Comparison of ENCODE assay signal across 21 cellular contexts in the genomic region with DNA sequence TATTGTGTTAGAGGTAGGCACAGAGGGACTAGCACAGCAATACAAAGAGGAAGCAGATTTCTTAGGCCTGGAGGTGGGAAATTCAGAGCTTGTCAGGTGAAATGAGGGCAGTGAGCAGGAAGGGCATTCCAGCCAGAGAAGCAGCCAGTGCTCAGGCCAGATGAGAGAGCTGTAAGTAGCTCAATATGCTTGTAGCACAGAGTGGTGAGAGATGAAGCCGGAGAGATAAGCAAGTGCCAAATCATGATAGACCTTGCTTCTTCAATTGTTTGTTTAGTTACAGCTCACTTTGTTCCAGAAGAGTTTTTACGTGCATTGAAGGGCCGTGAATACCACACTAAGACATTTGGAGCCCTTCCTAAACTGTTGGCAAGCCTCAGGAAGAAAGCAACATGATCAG. TPM values are rescaled to one million over a fixed set of nuclear protein-coding genes. Genes with fewer than 3 reads are reported as not detected.
DNase-seq lines count a peak whose midpoint lies in the region; ATAC-seq and TF ChIP-seq lines count a peak whose summit lies in the region.
"Had no signal": no experiment of that assay in that cellular context is flagged by ENCODE, and none has a peak within 500 bp of the region (broad histone marks: within the 10 kb centered on the region; RNA-seq: fewer than 3 reads in every experiment).

No MANE protein-coding gene starts in this region.

- CTCF ChIA-PET in IMR-90 (lab: Yijun Ruan, JAX) (no interaction called here), OCI-LY7 (lab: Charles Lee; ENCODE audit: unreplicated experiment) (no interaction called here)

- no peak overlapping the region for H3K56ac ChIP-seq in IMR-90 (ENCODE audit: extremely low read depth, insufficient read depth, low read length)

- H3K79me2 ChIP-seq in smooth muscle cell (ENCODE audit: low read depth) (no peaks in the 10 kb centered on the region), OCI-LY7 (ENCODE audit: insufficient read depth, low read depth, low read length) (no peaks in the 10 kb centered on the region)

- no peaks in the 10 kb centered on the region for H3K9me1 ChIP-seq in IMR-90 (ENCODE audit: insufficient read depth, low read length)

- no peak overlapping the region for H3K14ac ChIP-seq in IMR-90 (replicated peaks; ENCODE audit: low read depth, low read length)

- H2BK20ac ChIP-seq in IMR-90 (ENCODE audit: low read depth, low read length) = no peak overlapping the region

- no peak overlapping the region for H3K4ac ChIP-seq in IMR-90 (ENCODE audit: low read depth, low read length)

- no peaks in the 10 kb centered on the region for H3K9me3 ChIP-seq in IMR-90 (ENCODE audit: control insufficient read depth, insufficient read depth, low read length)
- H3K9me3 ChIP-seq in smooth muscle cell (replicated peaks; ENCODE audit: low read depth) = no peaks in the 10 kb centered on the region
- no peaks in the 10 kb centered on the region for H3K9me3 ChIP-seq in esophagus squamous epithelium
- H3K9me3 ChIP-seq in OCI-LY7 (ENCODE audit: low read length) = no peaks in the 10 kb centered on the region
- H3K9me3 ChIP-seq: gastrocnemius medialis, pancreas, right lobe of liver, tibial nerve had no signal

- no peak overlapping the region; the same call in 1 of the 2 replicates for H4K91ac ChIP-seq in IMR-90 (ENCODE audit: insufficient read depth, low read depth, low read length)

- intact Hi-C loops in IMR-90 (cut with micrococcal nuclease) = no loop called here
- intact Hi-C loops in esophagus squamous epithelium (cut with DNase I) = no loop called here
- intact Hi-C loops in OCI-LY7 (cut with micrococcal nuclease; ENCODE audit: unreplicated experiment) = no loop called here

- H4K20me1 ChIP-seq in IMR-90 (ENCODE audit: insufficient read depth, low read length) (no peaks in the 10 kb centered on the region), smooth muscle cell (ENCODE audit: low read depth) (no peaks in the 10 kb centered on the region), OCI-LY7 (ENCODE audit: insufficient read depth, low read length) (no peaks in the 10 kb centered on the region)

- H3K79me1 ChIP-seq in IMR-90 (ENCODE audit: low read depth in 1 of 2, low read length in 2 of 2) = no peaks in the 10 kb centered on the region

- no peak overlapping the region for H2AK9ac ChIP-seq in IMR-90 (replicated peaks; ENCODE audit: low read depth, low read length, poor library complexity)

- DNase-seq in IMR-90 = peak; percentile 15
- DNase-seq in astrocyte of the hippocampus (ENCODE audit: low read depth, low spot score) = peak; percentile 6
- peak; percentile 30 for DNase-seq in fibroblast of the conjunctiva (ENCODE audit: low read depth)
- no peak for DNase-seq in smooth muscle cell (lab: John Stamatoyannopoulos, UW; ENCODE audit: unreplicated experiment)
- DNase-seq in esophagus squamous epithelium (lab: John Stamatoyannopoulos, UW) = no peak
- DNase-seq in NCI-H2029 (lab: John Stamatoyannopoulos, UW) = no peak
- DNase-seq in OCI-LY7 (ENCODE audit: low spot score) = no peak
- DNase-seq: activated CD4-positive, alpha-beta T cell treated with anti-CD3 and anti-CD28 coated beads for 48 hours; activated naive CD4-positive, alpha-beta T cell; activated T-cell treated with anti-CD3 and anti-CD28 coated beads, Interleukin-2, amount 50 U/mL, for 48 hours; amniotic stem cell; CD4-positive, alpha-beta T cell; gastrocnemius medialis; islet precursor cell; NCI-H1694 treated with DMSO at 0.1 percent for 48 hours; NCI-H2227 treated with DMSO at 0.1 percent for 48 hours; pancreas; right lobe of liver; stimulated activated naive CD8-positive, alpha-beta T cell treated with anti-CD3 and anti-CD28 coated beads, Interleukin-15, amount 100 ng/mL, for 72 hours had no signal

- H3K18ac ChIP-seq in IMR-90 (ENCODE audit: low read depth, low read length) = peak overlapping the region; percentile 18; the same call in 1 of the 2 replicates

- no peak overlapping the region for H3K4me3 ChIP-seq in IMR-90 (ENCODE audit: insufficient read depth, low read depth, low read length)
- no peak overlapping the region for H3K4me3 ChIP-seq in smooth muscle cell
- H3K4me3 ChIP-seq in esophagus squamous epithelium = no peak overlapping the region
- no peak overlapping the region for H3K4me3 ChIP-seq in OCI-LY7 (ENCODE audit: low read depth, low read length, poor library complexity, severe bottlenecking)
- H3K4me3 ChIP-seq: gastrocnemius medialis, pancreas, right lobe of liver, tibial nerve had no signal

- H2BK5ac ChIP-seq in IMR-90 (ENCODE audit: low read depth, low read length, poor library complexity, severe bottlenecking) = no peak overlapping the region

- no peak overlapping the region for H4K5ac ChIP-seq in IMR-90 (ENCODE audit: low read depth, low read length)

- TF ChIP-seq CTCF in IMR-90 (conservative IDR thresholded peaks at IDR 0.05; ENCODE audit: low read depth, low read length) = no peak
- no peak for TF ChIP-seq CTCF in smooth muscle cell (IDR thresholded peaks at IDR 0.05; ENCODE audit: borderline replicate concordance, insufficient read depth, poor library complexity, severe bottlenecking)
- no peak for TF ChIP-seq CTCF in esophagus squamous epithelium (IDR thresholded peaks at IDR 0.05)
- TF ChIP-seq CTCF in OCI-LY7 (conservative IDR thresholded peaks at IDR 0.05; ENCODE audit: low read length) = no peak

- no peak overlapping the region for H2BK120ac ChIP-seq in IMR-90 (ENCODE audit: low read depth, low read length)

- dilution Hi-C loops in IMR-90 (cut with HindIII; ENCODE audit: low sequenced_read_pairs, unreplicated experiment) = no loop called here

- WGBS in IMR-90 (ENCODE audit: extremely low coverage in 2 of 2, insufficient read length in 1 of 2), 2 experiments = 60% methylated on average over 3 of the region's 3 CpGs; no CpG with 5 or more reads in 1 of the 2 experiments
- WGBS in smooth muscle cell (ENCODE audit: low lambda C conversion rate) = 75% methylated on average over 3 of the region's 3 CpGs
- WGBS in esophagus squamous epithelium, 2 donors = 30 to 32% methylated on average over 3 of the region's 3 CpGs

- no peak overlapping the region for H3K23ac ChIP-seq in IMR-90 (ENCODE audit: low read depth, low read length)

- H3K4me2 ChIP-seq in IMR-90 (ENCODE audit: low read depth, low read length) (no peak overlapping the region), smooth muscle cell (no peak overlapping the region), OCI-LY7 (ENCODE audit: low read length) (no peak overlapping the region)

- no peak overlapping the region for H2AFZ ChIP-seq in IMR-90 (replicated peaks; ENCODE audit: low read length, poor library complexity)
- peak overlapping the region; percentile 35 for H2AFZ ChIP-seq in smooth muscle cell (ENCODE audit: low read depth)
- H2AFZ ChIP-seq in OCI-LY7 (ENCODE audit: low read length) = no peak overlapping the region

- H2AK5ac ChIP-seq in IMR-90 (ENCODE audit: low read depth, low read length) = no peak overlapping the region

- POLR2A ChIA-PET in IMR-90 (lab: Charles Lee; ENCODE audit: unreplicated experiment) (no interaction called here), OCI-LY7 (lab: Charles Lee) (no interaction called here)

- H3F3A ChIP-seq in smooth muscle cell (ENCODE audit: low read depth) = no peaks in the 10 kb centered on the region

- ATAC-seq in IMR-90 (ENCODE audit: low read depth) = no peak
- ATAC-seq: gastrocnemius medialis; natural killer cell treated with Interleukin-12 subunit alpha and Interleukin-12 subunit beta and Interleukin-15 and Interleukin-18, amount 100 ng/mL, for 72 hours; pancreas; stimulated activated naive CD8-positive, alpha-beta T cell treated with anti-CD3 and anti-CD28 coated beads, Interleukin-15, amount 100 ng/mL, for 72 hours had no signal

- peaks cover 2% of the 10 kb centered on the region; the same call in 1 of the 2 replicates for H3K4me1 ChIP-seq in IMR-90 (ENCODE audit: control insufficient read depth, insufficient read depth, low read length)
- H3K4me1 ChIP-seq in smooth muscle cell (ENCODE audit: low read depth) = no peaks in the 10 kb centered on the region
- peaks cover 0 to 4% (median 0%) of the 10 kb centered on the region in 3 donors for H3K4me1 ChIP-seq in esophagus squamous epithelium
- no peaks in the 10 kb centered on the region for H3K4me1 ChIP-seq in OCI-LY7 (ENCODE audit: insufficient read depth, low read length, poor library complexity, severe bottlenecking)
- H3K4me1 ChIP-seq: gastrocnemius medialis, pancreas, right lobe of liver had no signal

- H3K27ac ChIP-seq in IMR-90 (ENCODE audit: insufficient read depth, low read length) (no peak overlapping the region), smooth muscle cell (ENCODE audit: low read depth) (no peak overlapping the region), esophagus squamous epithelium (no peak overlapping the region), OCI-LY7 (ENCODE audit: low read depth, low read length, poor library complexity, severe bottlenecking) (no peak overlapping the region)
- H3K27ac ChIP-seq: gastrocnemius medialis, pancreas, right lobe of liver, tibial nerve had no signal

- in situ Hi-C loops in IMR-90 (cut with MboI; ENCODE audit: low sequenced_read_pairs) = no loop called here

- no peak overlapping the region for H4K8ac ChIP-seq in IMR-90 (ENCODE audit: low read depth in 2 of 2, low read length in 2 of 2)

- BruUV-seq in IMR-90 (replicated peaks; lab: Mats Ljungman, UMichigan) (no TSS peak), OCI-LY7 (replicated peaks; lab: Mats Ljungman, UMichigan) (no TSS peak)

- no peak for TF ChIP-seq POLR2A in IMR-90 (IDR thresholded peaks at IDR 0.05; ENCODE audit: low read depth, low read length)
- TF ChIP-seq POLR2A in esophagus squamous epithelium (IDR thresholded peaks at IDR 0.05) = no peak

- TF ChIP-seq RAD21 in IMR-90 (IDR thresholded peaks at IDR 0.05; ENCODE audit: low read length) = no peak

- H2BK15ac ChIP-seq in IMR-90 (ENCODE audit: low read depth, low read length) = no peak overlapping the region

- no peaks in the 10 kb centered on the region for H3K9me2 ChIP-seq in OCI-LY7 (ENCODE audit: insufficient read depth, low read length)

- H3K9ac ChIP-seq in IMR-90 (ENCODE audit: low read depth, low read length) (no peak overlapping the region), smooth muscle cell (ENCODE audit: low read depth) (no peak overlapping the region)

- H3K36me3 ChIP-seq in IMR-90 (ENCODE audit: control insufficient read depth, insufficient read depth, low read length) (no peaks in the 10 kb centered on the region), smooth muscle cell (ENCODE audit: low read depth) (no peaks in the 10 kb centered on the region), esophagus squamous epithelium (no peaks in the 10 kb centered on the region), OCI-LY7 (ENCODE audit: insufficient read depth, low read length) (no peaks in the 10 kb centered on the region)
- H3K36me3 ChIP-seq: gastrocnemius medialis, pancreas, right lobe of liver, tibial nerve had no signal

- H3K27me3 ChIP-seq in IMR-90 (ENCODE audit: control insufficient read depth, insufficient read depth, low read length) (no peaks in the 10 kb centered on the region), smooth muscle cell (ENCODE audit: low read depth) (no peaks in the 10 kb centered on the region), esophagus squamous epithelium (no peaks in the 10 kb centered on the region)
- H3K27me3 ChIP-seq: gastrocnemius medialis, pancreas, right lobe of liver, tibial nerve had no signal

RNA-seq across cellular contexts. Expression of a gene that starts 42.0 kb away (rescaled TPM):
- 106 and 116 TPM in 2 replicates for total RNA-seq in IMR-90 (2012; rRNA removed)
- polyA plus RNA-seq in IMR-90 (2012; rRNA removed) = 317 and 336 TPM in 2 replicates
- polyA plus RNA-seq in IMR-90 (2012; cell fraction: cytosol; rRNA removed) = 78.5 and 82.1 TPM in 2 replicates
- polyA plus RNA-seq in IMR-90 (2012; cell fraction: nucleus; rRNA removed; ENCODE audit: low replicate concordance) = 226 and 359 TPM in 2 replicates
- total RNA-seq in smooth muscle cell = 181 and 253 TPM in 2 replicates
- 220 and 264 TPM in 2 replicates for polyA plus RNA-seq in smooth muscle cell
- total RNA-seq in esophagus squamous epithelium = 10 to 100 TPM in 3 of 4 donors, 1 to 10 TPM in 1; 2.8 to 33.0 (median 19.3) TPM
- total RNA-seq in OCI-LY7 (2014; rRNA removed; shearing (Covaris generic)) = not detected in 2 replicates
- not detected in 2 replicates for total RNA-seq in OCI-LY7 (2022)

Comparison
In these comparisons a context has a peak if more than half of its experiments do, and no peak if none do; other contexts are left out.
1. DNase-seq: peak in IMR-90 (single experiment), astrocyte of the hippocampus (single experiment) and fibroblast of the conjunctiva (single experiment); none in smooth muscle cell (single experiment), esophagus squamous epithelium (single experiment), NCI-H2029 (single experiment) and OCI-LY7 (single experiment).